ENCODE assay signal across 8 cellular contexts in the genomic region with DNA sequence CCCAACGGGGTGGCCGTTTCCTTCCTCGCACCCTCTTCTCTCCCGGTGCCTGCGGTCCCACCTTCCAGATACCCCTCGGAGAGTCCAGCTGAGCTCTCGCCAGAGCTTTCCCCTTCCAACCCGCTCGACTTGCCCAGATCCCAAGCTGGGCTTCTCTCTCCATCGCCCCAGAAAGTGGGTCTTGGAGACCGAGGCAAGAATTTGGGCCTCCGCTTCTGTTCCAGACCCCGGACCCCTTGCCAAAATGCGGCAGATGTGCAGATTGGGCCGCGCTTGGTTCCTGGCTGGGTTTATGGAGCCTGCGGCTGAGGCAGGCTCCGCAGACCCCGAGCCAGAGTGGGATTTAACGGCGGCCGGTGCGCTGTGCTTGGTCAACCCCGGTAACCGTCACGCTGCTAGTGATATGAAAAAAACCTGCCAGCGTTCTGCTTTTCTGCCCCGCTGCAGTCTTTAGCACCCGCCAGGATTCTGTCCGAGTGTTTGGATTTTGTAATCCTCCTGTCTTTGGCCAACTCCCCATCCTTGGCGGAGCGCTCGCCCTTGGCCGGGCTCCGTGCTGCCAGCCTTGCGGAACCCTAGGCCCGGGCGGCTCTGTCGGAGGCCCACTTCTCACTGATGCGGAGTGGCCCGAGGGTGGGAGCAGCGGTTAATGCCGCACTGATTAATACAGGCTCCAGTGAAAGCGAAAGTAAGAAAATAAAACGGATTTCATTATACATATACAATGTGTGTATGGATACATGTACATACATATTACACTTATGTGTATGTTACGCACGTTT. TPM values are rescaled to one million over a fixed set of nuclear protein-coding genes. Genes with fewer than 3 reads are reported as not detected.
A peak's percentile ranks its signal among the peaks of the same experiment; 100 is the strongest.
DNase-seq lines count a peak whose midpoint lies in the region; ATAC-seq and TF ChIP-seq lines count a peak whose summit lies in the region.

No MANE protein-coding gene starts in this region.

- no peaks in the 10 kb centered on the region for H3K36me3 ChIP-seq in SK-N-SH (replicated peaks in 1 of 2; ENCODE audit: control insufficient read depth in 1 of 2, insufficient read depth in 2 of 2, low read length in 1 of 2)

- ATAC-seq in HG03280 (IDR thresholded peaks at IDR 0.05; ENCODE audit: unreplicated experiment) (peak; percentile 19), right cardiac atrium (peak; percentile 84 to 85), HG02588 (IDR thresholded peaks at IDR 0.05; ENCODE audit: unreplicated experiment) (no peak)

- H3K4me3 ChIP-seq in SK-N-SH (ENCODE audit: low read depth in 2 of 2, low read length in 1 of 2) = peak overlapping the region; percentile 44 to 66
- peak overlapping the region; percentile 96 for H3K4me3 ChIP-seq in right cardiac atrium (ENCODE audit: low read length)

- WGBS in SK-N-SH (ENCODE audit: low lambda C conversion rate) = 4% methylated on average over 35 of the region's 47 CpGs
- 1% methylated on average over 47 of the region's 47 CpGs for WGBS in right cardiac atrium

- H2AFZ ChIP-seq in SK-N-SH (ENCODE audit: low read depth) = peak overlapping the region; percentile 83

- no peak for TF ChIP-seq CTCF in SK-N-SH (IDR thresholded peaks at IDR 0.05)

- no peak overlapping the region for H3K9ac ChIP-seq in SK-N-SH

- H3K4me2 ChIP-seq in SK-N-SH = peak overlapping the region; percentile 89

- POLR2A ChIA-PET in SK-N-SH (lab: Yijun Ruan, JAX) = no interaction called here

- H4K20me1 ChIP-seq in SK-N-SH (ENCODE audit: insufficient read depth) = no peaks in the 10 kb centered on the region

- peaks cover 47% of the 10 kb centered on the region; the same call in 1 of the 2 replicates for H3K27me3 ChIP-seq in SK-N-SH (ENCODE audit: insufficient read depth)
- H3K27me3 ChIP-seq in right cardiac atrium (ENCODE audit: control insufficient read depth, insufficient read depth) = no peaks in the 10 kb centered on the region

- H3K79me2 ChIP-seq in SK-N-SH (ENCODE audit: insufficient read depth) = no peaks in the 10 kb centered on the region

- intact Hi-C loops in right cardiac atrium (cut with DNase I) = loop anchor here in 2 of 4 donors (2.0 to 10.0 kb wide), 2 partner anchors 61 kb away; a partner anchor contains a TSS

- no peaks in the 10 kb centered on the region for H3K9me2 ChIP-seq in SK-N-SH

- DNase-seq in ELF-1 (ENCODE audit: low read depth, low spot score) (peak; percentile 35), SK-N-SH (peak; percentile 34), amniotic stem cell (lab: John Stamatoyannopoulos, UW) (peak; percentile 4), right cardiac atrium (peak; percentile 72 to 89 (median 88)), renal cortical epithelial cell (ENCODE audit: low read depth) (peak; percentile 11), NCI-H524 (lab: John Stamatoyannopoulos, UW) (no peak)

- H3K27ac ChIP-seq in SK-N-SH (ENCODE audit: low read depth in 2 of 2, low read length in 1 of 2) = no peak overlapping the region
- H3K27ac ChIP-seq in right cardiac atrium (ENCODE audit: low read length) = peak overlapping the region; percentile 96

- CTCF ChIA-PET in SK-N-SH (lab: Yijun Ruan, JAX) = no interaction called here

- no peak for TF ChIP-seq EP300 in SK-N-SH (IDR thresholded peaks at IDR 0.05; ENCODE audit: borderline replicate concordance in 1 of 2, low read depth in 1 of 2, low read length in 1 of 2)

- peaks cover 0 to 3% of the 10 kb centered on the region in 2 experiments; a peak in 2 of 4 replicates for H3K4me1 ChIP-seq in SK-N-SH (ENCODE audit: control insufficient read depth in 1 of 2, insufficient read depth in 2 of 2, low read depth in 1 of 2, low read length in 1 of 2)
- H3K4me1 ChIP-seq in right cardiac atrium (ENCODE audit: control insufficient read depth, insufficient read depth, low read length) = peaks cover 2% of the 10 kb centered on the region

- H3K9me3 ChIP-seq in SK-N-SH (no peaks in the 10 kb centered on the region), right cardiac atrium (ENCODE audit: control insufficient read depth, low read length) (no peaks in the 10 kb centered on the region)

- no peak for TF ChIP-seq RAD21 in SK-N-SH (IDR thresholded peaks at IDR 0.05; ENCODE audit: low read length)

- H3F3A ChIP-seq in SK-N-SH (replicated peaks; ENCODE audit: insufficient read depth) = peaks cover 4% of the 10 kb centered on the region

TF ChIP-seq in SK-N-SH, 30 proteins besides CTCF, POLR2A, EP300 and RAD21:
- TF ChIP-seq, protein P1, sequence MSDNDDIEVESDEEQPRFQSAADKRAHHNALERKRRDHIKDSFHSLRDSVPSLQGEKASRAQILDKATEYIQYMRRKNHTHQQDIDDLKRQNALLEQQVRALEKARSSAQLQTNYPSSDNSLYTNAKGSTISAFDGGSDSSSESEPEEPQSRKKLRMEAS (IDR thresholded peaks at IDR 0.05; ENCODE audit: low read depth) = no peak
- TF ChIP-seq, protein P2, sequence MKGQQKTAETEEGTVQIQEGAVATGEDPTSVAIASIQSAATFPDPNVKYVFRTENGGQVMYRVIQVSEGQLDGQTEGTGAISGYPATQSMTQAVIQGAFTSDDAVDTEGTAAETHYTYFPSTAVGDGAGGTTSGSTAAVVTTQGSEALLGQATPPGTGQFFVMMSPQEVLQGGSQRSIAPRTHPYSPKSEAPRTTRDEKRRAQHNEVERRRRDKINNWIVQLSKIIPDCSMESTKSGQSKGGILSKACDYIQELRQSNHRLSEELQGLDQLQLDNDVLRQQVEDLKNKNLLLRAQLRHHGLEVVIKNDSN (IDR thresholded peaks at IDR 0.05; ENCODE audit: borderline replicate concordance, low read depth) = no peak
- TF ChIP-seq TEAD4 (IDR thresholded peaks at IDR 0.05; ENCODE audit: borderline replicate concordance, insufficient read depth) (no peak), ELF1 (IDR thresholded peaks at IDR 0.05) (no peak), FOXJ3 (CRISPR knock-in tag; IDR thresholded peaks at IDR 0.05) (no peak), EZH2phosphoT487 (IDR thresholded peaks at IDR 0.05; ENCODE audit: borderline replicate concordance, low read depth) (no peak), FOSL2 (IDR thresholded peaks at IDR 0.05; ENCODE audit: borderline replicate concordance, low read depth) (no peak), RXRA (IDR thresholded peaks at IDR 0.05; ENCODE audit: borderline replicate concordance, low read depth) (no peak), RFX5 (IDR thresholded peaks at IDR 0.05; ENCODE audit: low read length) (no peak)

RNA-seq across cellular contexts. Expression of a gene that starts 0.8 kb away (rescaled TPM):
- polyA plus RNA-seq in SK-N-SH (2012; rRNA removed) (0.02 TPM in 2 replicates), right cardiac atrium (9.2 TPM)
- under 0.01 and 0.01 TPM in 2 replicates for polyA plus RNA-seq in SK-N-SH (2012; cell fraction: cytosol; rRNA removed)
- polyA plus RNA-seq in SK-N-SH (2012; cell fraction: nucleus; rRNA removed) = 0.07 TPM in 1 of 2 replicates, not detected in the other
- total RNA-seq in right cardiac atrium (10 to 100 TPM; 12.0 to 21.5 (median 19.0) TPM), renal cortical epithelial cell (6.0 and 8.2 TPM in 2 replicates)

RNA-seq across cellular contexts. Expression of a gene that starts 58.1 kb away (rescaled TPM):
- 5.6 and 8.0 TPM in 2 replicates for polyA plus RNA-seq in SK-N-SH (2012; rRNA removed)
- polyA plus RNA-seq in SK-N-SH (2012; cell fraction: cytosol; rRNA removed) = 5.6 and 6.0 TPM in 2 replicates
- polyA plus RNA-seq in SK-N-SH (2012; cell fraction: nucleus; rRNA removed) = 11.3 and 19.2 TPM in 2 replicates
- total RNA-seq in right cardiac atrium = 1 to 10 TPM; 3.6 to 6.0 (median 4.9) TPM
- polyA plus RNA-seq in right cardiac atrium = 2.1 TPM
- 22.1 and 67.0 TPM in 2 replicates for total RNA-seq in renal cortical epithelial cell

Comparison
In these comparisons a context has a peak if more than half of its experiments do, and no peak if none do; other contexts are left out.
1. DNase-seq: peak in ELF-1 (single experiment), SK-N-SH (single experiment), amniotic stem cell (single experiment), right cardiac atrium (3 of 3) and renal cortical epithelial cell (single experiment); none in NCI-H524 (0 of 2).